In the genomic region with DNA sequence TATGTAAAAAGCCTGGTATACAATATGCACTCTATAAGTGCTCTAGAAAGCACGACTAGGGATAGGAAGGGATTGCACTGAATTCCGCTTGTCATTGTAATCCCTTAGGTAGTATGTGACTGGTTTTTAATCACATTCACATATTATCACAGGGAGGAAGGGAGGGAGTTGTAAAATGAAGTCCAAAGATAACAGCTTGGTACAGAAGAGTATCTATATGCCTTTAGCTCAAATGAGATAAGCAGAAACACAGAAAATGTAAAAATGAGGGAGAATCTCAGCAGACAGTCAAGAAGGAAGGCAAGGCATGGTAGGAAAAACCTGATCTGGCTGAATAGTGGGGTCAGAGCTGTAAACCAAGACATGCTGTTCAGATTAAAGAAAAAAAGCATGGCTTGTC, we compare ENCODE assay signal across 20 cellular contexts.
DNase-seq lines count a peak whose midpoint lies in the region; ATAC-seq and TF ChIP-seq lines count a peak whose summit lies in the region.
"Had no signal": no experiment of that assay in that cellular context is flagged by ENCODE, and none has a peak within 500 bp of the region (broad histone marks: within the 10 kb centered on the region; RNA-seq: fewer than 3 reads in every experiment).

No MANE protein-coding gene starts in this region.

- peaks cover 65% of the 10 kb centered on the region for H3K4me1 Mint-ChIP-seq in activated naive CD8-positive, alpha-beta T cell (ENCODE audit: low read depth)
- H3K4me1 Mint-ChIP-seq in activated naive CD8-positive, alpha-beta T cell treated with anti-CD3 and anti-CD28 coated beads for 36 hours = peaks cover 37% of the 10 kb centered on the region
- H3K4me1 Mint-ChIP-seq in brain = peaks cover 45% of the 10 kb centered on the region

- no peaks in the 10 kb centered on the region for H3K27me3 Mint-ChIP-seq in activated naive CD8-positive, alpha-beta T cell
- H3K27me3 Mint-ChIP-seq in activated naive CD8-positive, alpha-beta T cell treated with anti-CD3 and anti-CD28 coated beads for 36 hours = no peaks in the 10 kb centered on the region
- H3K27me3 Mint-ChIP-seq in brain = peaks cover 3% of the 10 kb centered on the region
- H3K27me3 Mint-ChIP-seq: CD8-positive, alpha-beta memory T cell had no signal

- intact Hi-C loops in Right ventricle myocardium inferior (cut with DNase I) = no loop called here

- H3K9me3 Mint-ChIP-seq in activated naive CD8-positive, alpha-beta T cell (ENCODE audit: low read depth) = no peaks in the 10 kb centered on the region
- peaks cover 13% of the 10 kb centered on the region for H3K9me3 Mint-ChIP-seq in activated naive CD8-positive, alpha-beta T cell treated with anti-CD3 and anti-CD28 coated beads for 36 hours
- peaks cover 16 to 27% (median 24%) of the 10 kb centered on the region in 5 experiments for H3K9me3 Mint-ChIP-seq in brain

- peaks cover 12% of the 10 kb centered on the region for H3K36me3 Mint-ChIP-seq in activated naive CD8-positive, alpha-beta T cell
- peaks cover 35% of the 10 kb centered on the region for H3K36me3 Mint-ChIP-seq in activated naive CD8-positive, alpha-beta T cell treated with anti-CD3 and anti-CD28 coated beads for 36 hours
- H3K36me3 Mint-ChIP-seq in brain = peaks cover 36% of the 10 kb centered on the region

- peak overlapping the region; percentile 7 for H3K27ac Mint-ChIP-seq in activated naive CD8-positive, alpha-beta T cell
- H3K27ac Mint-ChIP-seq in activated naive CD8-positive, alpha-beta T cell treated with anti-CD3 and anti-CD28 coated beads for 36 hours = no peak overlapping the region
- peak overlapping the region in 3 of 5 experiments; percentile 2 to 55 (median 43) for H3K27ac Mint-ChIP-seq in brain
- H3K27ac Mint-ChIP-seq: HFFc6 had no signal

- no peak for TF ChIP-seq CTCF in brain (conservative IDR thresholded peaks at IDR 0.05)

- no peak overlapping the region for H3K4me3 Mint-ChIP-seq in activated naive CD8-positive, alpha-beta T cell
- H3K4me3 Mint-ChIP-seq in activated naive CD8-positive, alpha-beta T cell treated with anti-CD3 and anti-CD28 coated beads for 36 hours = no peak overlapping the region
- H3K4me3 Mint-ChIP-seq in brain = no peak overlapping the region
- H3K4me3 Mint-ChIP-seq: HFFc6 had no signal

- DNase-seq in activated naive CD8-positive, alpha-beta T cell treated with anti-CD3 and anti-CD28 coated beads for 36 hours = no peak
- peak; percentile 56 for DNase-seq in OCI-M1 (lab: John Stamatoyannopoulos, UW)
- no peak for DNase-seq in KG1 (lab: John Stamatoyannopoulos, UW)
- no peak for DNase-seq in Right ventricle myocardium inferior (ENCODE audit: missing footprints)
- DNase-seq: 8988T; CD8-positive, alpha-beta memory T cell; DMS79; H7; HFFc6; IMR-90; NCI-H1105; NCI-H2081; NCI-H2171 treated with DMSO at 0.1 percent for 48 hours; NCI-H446; NCI-H69; SHP77 had no signal

- ATAC-seq in HG02970 (IDR thresholded peaks at IDR 0.05; ENCODE audit: low FRiP score, unreplicated experiment) (no peak), GM21360 (IDR thresholded peaks at IDR 0.05; ENCODE audit: unreplicated experiment) (no peak), Right ventricle myocardium inferior (no peak)
